1 cellular context compared by ENCODE assay signal in the genomic region with DNA sequence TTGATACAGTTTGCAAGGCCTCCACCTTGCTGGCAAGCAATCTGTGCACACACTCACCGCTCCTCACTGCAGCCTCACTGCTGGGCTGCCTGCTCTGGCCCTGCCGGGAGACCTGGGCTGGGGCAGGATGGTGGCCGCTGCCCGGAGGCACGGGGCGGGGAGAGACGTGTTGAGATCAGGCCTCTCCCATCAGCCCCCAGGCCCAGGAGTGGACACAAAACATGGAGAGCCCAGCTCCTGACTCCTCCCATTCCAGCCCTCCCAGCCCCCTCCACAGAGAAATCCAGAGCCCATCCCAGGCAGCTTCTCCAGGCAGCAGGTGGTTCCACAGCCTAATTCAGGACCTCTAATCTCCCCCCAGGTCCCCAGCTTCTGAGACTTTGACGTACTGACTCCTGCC.
TF ChIP-seq lines count a peak whose summit lies in the region.

No MANE protein-coding gene starts in this region.

TF ChIP-seq in GM23338, 12 proteins besides CTCF, POLR2A, EP300 and RAD21 (continued from another document):
- TF ChIP-seq ZNF462 (CRISPR knock-in tag; IDR thresholded peaks at IDR 0.05) (no peak), JUNB (IDR thresholded peaks at IDR 0.05; ENCODE audit: unreplicated experiment) (no peak), ZNF331 (CRISPR knock-in tag; IDR thresholded peaks at IDR 0.05; ENCODE audit: low read depth) (no peak), POLR2AphosphoS5 (IDR thresholded peaks at IDR 0.05; ENCODE audit: low read depth) (no peak)
- TF ChIP-seq, protein P1, sequence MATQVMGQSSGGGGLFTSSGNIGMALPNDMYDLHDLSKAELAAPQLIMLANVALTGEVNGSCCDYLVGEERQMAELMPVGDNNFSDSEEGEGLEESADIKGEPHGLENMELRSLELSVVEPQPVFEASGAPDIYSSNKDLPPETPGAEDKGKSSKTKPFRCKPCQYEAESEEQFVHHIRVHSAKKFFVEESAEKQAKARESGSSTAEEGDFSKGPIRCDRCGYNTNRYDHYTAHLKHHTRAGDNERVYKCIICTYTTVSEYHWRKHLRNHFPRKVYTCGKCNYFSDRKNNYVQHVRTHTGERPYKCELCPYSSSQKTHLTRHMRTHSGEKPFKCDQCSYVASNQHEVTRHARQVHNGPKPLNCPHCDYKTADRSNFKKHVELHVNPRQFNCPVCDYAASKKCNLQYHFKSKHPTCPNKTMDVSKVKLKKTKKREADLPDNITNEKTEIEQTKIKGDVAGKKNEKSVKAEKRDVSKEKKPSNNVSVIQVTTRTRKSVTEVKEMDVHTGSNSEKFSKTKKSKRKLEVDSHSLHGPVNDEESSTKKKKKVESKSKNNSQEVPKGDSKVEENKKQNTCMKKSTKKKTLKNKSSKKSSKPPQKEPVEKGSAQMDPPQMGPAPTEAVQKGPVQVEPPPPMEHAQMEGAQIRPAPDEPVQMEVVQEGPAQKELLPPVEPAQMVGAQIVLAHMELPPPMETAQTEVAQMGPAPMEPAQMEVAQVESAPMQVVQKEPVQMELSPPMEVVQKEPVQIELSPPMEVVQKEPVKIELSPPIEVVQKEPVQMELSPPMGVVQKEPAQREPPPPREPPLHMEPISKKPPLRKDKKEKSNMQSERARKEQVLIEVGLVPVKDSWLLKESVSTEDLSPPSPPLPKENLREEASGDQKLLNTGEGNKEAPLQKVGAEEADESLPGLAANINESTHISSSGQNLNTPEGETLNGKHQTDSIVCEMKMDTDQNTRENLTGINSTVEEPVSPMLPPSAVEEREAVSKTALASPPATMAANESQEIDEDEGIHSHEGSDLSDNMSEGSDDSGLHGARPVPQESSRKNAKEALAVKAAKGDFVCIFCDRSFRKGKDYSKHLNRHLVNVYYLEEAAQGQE (IDR thresholded peaks at IDR 0.05; ENCODE audit: unreplicated experiment): no peak
